In genomic region chr4:129900430-129900953, GRCh38 we compare ENCODE assay signal across 1 cellular context.
TF ChIP-seq lines count a peak whose summit lies in the region.

No MANE protein-coding gene starts in this region.

TF ChIP-seq in HepG2, 621 proteins besides CTCF, POLR2A, EP300 and RAD21 (continued from another document):
- TF ChIP-seq AHDC1 (CRISPR knock-in tag; IDR thresholded peaks at IDR 0.05; ENCODE audit: borderline replicate concordance) (no peak; the same call in 1 of the 2 replicates), FUBP1 (CRISPR knock-in tag; IDR thresholded peaks at IDR 0.05; ENCODE audit: borderline replicate concordance) (no peak), POGZ (CRISPR knock-in tag; IDR thresholded peaks at IDR 0.05) (0 out of 2 replicates have a peak, but pooled peaks have one; percentile 20), NR2F6 (IDR thresholded peaks at IDR 0.05) (peak; percentile 75), NR2F6 (CRISPR knock-in tag; IDR thresholded peaks at IDR 0.05) (peak; percentile 78), TCF7 (IDR thresholded peaks at IDR 0.05; ENCODE audit: low read depth) (no peak), PITX1 (CRISPR knock-in tag; IDR thresholded peaks at IDR 0.05) (no peak), ZNF513 (CRISPR knock-in tag; conservative IDR thresholded peaks at IDR 0.05) (no peak), ZNF460 (CRISPR knock-in tag; IDR thresholded peaks at IDR 0.05; ENCODE audit: borderline replicate concordance) (no peak), PAXIP1 (CRISPR knock-in tag; conservative IDR thresholded peaks at IDR 0.05) (peak; percentile 29; the same call in 1 of the 2 replicates), MTF1 (CRISPR knock-in tag; IDR thresholded peaks at IDR 0.05) (no peak), ZNF34 (CRISPR knock-in tag; IDR thresholded peaks at IDR 0.05; ENCODE audit: borderline replicate concordance) (no peak), RERE (CRISPR knock-in tag; IDR thresholded peaks at IDR 0.05; ENCODE audit: low read depth) (no peak), TFAP4 (IDR thresholded peaks at IDR 0.05; ENCODE audit: borderline replicate concordance, low read depth) (0 out of 2 replicates have a peak, but pooled peaks have one; percentile 18), NR2F2 (IDR thresholded peaks at IDR 0.05; ENCODE audit: borderline replicate concordance, low read depth) (peak; percentile 57; the same call in 1 of the 2 replicates), ZNF577 (CRISPR knock-in tag; IDR thresholded peaks at IDR 0.05; ENCODE audit: borderline replicate concordance, low read depth) (no peak), ZBTB1 (CRISPR knock-in tag; IDR thresholded peaks at IDR 0.05; ENCODE audit: borderline replicate concordance) (no peak), ZNF275 (CRISPR knock-in tag; IDR thresholded peaks at IDR 0.05; ENCODE audit: borderline replicate concordance) (no peak), NR2F1 (CRISPR knock-in tag; IDR thresholded peaks at IDR 0.05) (peak; percentile 34 to 76; a peak in 2 of 4 replicates)
